8 cellular contexts compared by ENCODE assay signal in genomic region chr2:70248810-70249438, GRCh38. TPM values are rescaled to one million over a fixed set of nuclear protein-coding genes. Genes with fewer than 3 reads are reported as not detected.
DNase-seq lines count a peak whose midpoint lies in the region; ATAC-seq, FAIRE-seq and TF ChIP-seq lines count a peak whose summit lies in the region.

No MANE protein-coding gene starts in this region.

- H3K27ac ChIP-seq in VCaP, result peak overlapping the region; percentile 99

- intact Hi-C loops in left colon (cut with DNase I, micrococcal nuclease), result no loop called here

- peak overlapping the region; percentile 82 to 95 for H3K4me3 ChIP-seq in cardiac fibroblast (replicated peaks in 1 of 2; ENCODE audit: low read depth in 2 of 2, low read length in 2 of 2)

- TF ChIP-seq CTCF in VCaP (conservative IDR thresholded peaks at IDR 0.05) (no peak), cardiac fibroblast (IDR thresholded peaks at IDR 0.05; ENCODE audit: low read depth, low read length) (no peak)

- no peak for TF ChIP-seq POLR2A in GM12891 (IDR thresholded peaks at IDR 0.05; ENCODE audit: low read depth, low read length)

- peak; percentile 35 for ATAC-seq in GM18499 (IDR thresholded peaks at IDR 0.05; ENCODE audit: insufficient read depth, unreplicated experiment)
- ATAC-seq in HG02885 (IDR thresholded peaks at IDR 0.05; ENCODE audit: poor library complexity, unreplicated experiment), result peak; percentile 54
- peak; percentile 68 for ATAC-seq in left colon

- no peak for FAIRE-seq in GM12891 (lab: Jason Lieb, UNC)

- DNase-seq in NCI-H2029 (lab: John Stamatoyannopoulos, UW) (peak; percentile 82), cardiac fibroblast (ENCODE audit: low read depth in 2 of 2) (peak; percentile 27 to 94), left colon (peak in 1 of 2 donors; percentile 77), GM12891 (ENCODE audit: insufficient read length, low spot score) (no peak)
- DNase-seq in stimulated activated CD4-positive, alpha-beta T cell treated with anti-CD3 and anti-CD28 coated beads, Interleukin-1b, Interleukin-23, amount 100 ng/mL, for 24 hours (ENCODE audit: low read depth in 4 of 4, low spot score in 1 of 4), result peak; percentile 80 to 97 (median 90)

TF ChIP-seq in GM12891, 5 proteins besides CTCF, POLR2A, EP300 and RAD21:
- TF ChIP-seq TAF1 (IDR thresholded peaks at IDR 0.05; ENCODE audit: low read depth, low read length), result no peak
- TF ChIP-seq POLR2AphosphoS5 (IDR thresholded peaks at IDR 0.05; ENCODE audit: low read depth, low read length), result no peak

RNA-seq across cellular contexts. Expression of gene TIA1, which starts 0.5 kb away (rescaled TPM):
- 10 to 100 TPM; 82.2 to 84.0 TPM for total RNA-seq in left colon
- 38.7 TPM for polyA plus RNA-seq in GM12891 (2012; ENCODE audit: low read depth, missing spikeins)

RNA-seq across cellular contexts. Expression of gene PCYOX1, which starts 9.0 kb away (rescaled TPM):
- total RNA-seq in left colon, result 10 to 100 TPM; 60.8 to 61.0 TPM
- polyA plus RNA-seq in GM12891 (2012; ENCODE audit: low read depth, missing spikeins), result 3.5 TPM

RNA-seq across cellular contexts. Expression of gene SNRPG, which starts 44.6 kb away (rescaled TPM):
- 10 to 100 TPM; 86.2 to 88.9 TPM for total RNA-seq in left colon
- 334 TPM for polyA plus RNA-seq in GM12891 (2012; ENCODE audit: low read depth, missing spikeins)

RNA-seq across cellular contexts. Expression of gene FAM136A, which starts 52.9 kb away (rescaled TPM):
- 10 to 100 TPM; 37.4 to 55.5 TPM for total RNA-seq in left colon
- polyA plus RNA-seq in GM12891 (2012; ENCODE audit: low read depth, missing spikeins), result 53.2 TPM

RNA-seq across cellular contexts. Expression of gene C2orf42, which starts 58.1 kb away (rescaled TPM):
- total RNA-seq in left colon, result 10 to 100 TPM in 1 of 2 donors, 1 to 10 TPM in 1; 7.8 to 13.9 TPM
- 7.6 TPM for polyA plus RNA-seq in GM12891 (2012; ENCODE audit: low read depth, missing spikeins)
